ENCODE assay signal across 8 cellular contexts in genomic region chr6:138403801-138404665, GRCh38. TPM values are rescaled to one million over a fixed set of nuclear protein-coding genes. Genes with fewer than 3 reads are reported as not detected.
A peak's percentile ranks its signal among the peaks of the same experiment; 100 is the strongest.
DNase-seq lines count a peak whose midpoint lies in the region; ATAC-seq and TF ChIP-seq lines count a peak whose summit lies in the region.

Gene HEBP2 (plus strand): TSS chr6:138404223. CDS start chr6:138404496, 273 bp downstream.

- peak within 1 kb of the TSS; percentile 72 for H3K4me3 ChIP-seq in GM12865 (ENCODE audit: low read depth, low read length)
- H3K4me3 ChIP-seq in SU-DHL-6 (ENCODE audit: insufficient read depth, low read length, poor library complexity, severe bottlenecking): peak within 1 kb of the TSS; percentile 68
- H3K4me3 ChIP-seq in parathyroid adenoma (ENCODE audit: low read depth, low read length): peak within 1 kb of the TSS; percentile 60
- peak within 1 kb of the TSS; percentile 70 to 92 (median 89) for H3K4me3 ChIP-seq in tibial nerve

- no peaks in the 10 kb centered on the region for H3K9me2 ChIP-seq in SU-DHL-6 (replicated peaks; ENCODE audit: insufficient read depth, low read length)

- POLR2A ChIA-PET in activated naive CD8-positive, alpha-beta T cell treated with anti-CD3 and anti-CD28 coated beads, Interleukin-2, amount 10 ng/mL, durations not matched to agents 7 days and 5 days (lab: Charles Lee): interaction anchor here (0.6 to 2.7 kb wide), 5 partner anchors 9 to 52 kb away, joined by 3 to 11 read pairs (median 3); no protein-coding TSS in a partner anchor

- H3K4me1 Mint-ChIP-seq in activated naive CD8-positive, alpha-beta T cell treated with anti-CD3 and anti-CD28 coated beads, Interleukin-2, amount 10 ng/mL, durations not matched to agents 7 days and 5 days: peaks cover 16% of the 10 kb centered on the region

- H3K4me1 ChIP-seq in parathyroid adenoma (peaks cover 6% of the 10 kb centered on the region), tibial nerve (peaks cover 0 to 12% (median 3%) of the 10 kb centered on the region in 4 donors)

- H3K9me3 ChIP-seq in SU-DHL-6 (ENCODE audit: insufficient read depth, low read length): no peaks in the 10 kb centered on the region
- no peaks in the 10 kb centered on the region for H3K9me3 ChIP-seq in parathyroid adenoma (ENCODE audit: control insufficient read depth, low read length)
- no peaks in the 10 kb centered on the region for H3K9me3 ChIP-seq in tibial nerve

- H3K36me3 ChIP-seq in SU-DHL-6 (ENCODE audit: low read length): no peaks in the 10 kb centered on the region; the same call in 1 of the 2 replicates
- H3K36me3 ChIP-seq in parathyroid adenoma (ENCODE audit: control insufficient read depth, insufficient read depth, low read length): no peaks in the 10 kb centered on the region
- peaks cover 0 to 32% (median 16%) of the 10 kb centered on the region in 3 donors for H3K36me3 ChIP-seq in tibial nerve

- peak; percentile 95 for DNase-seq in GM12865 (ENCODE audit: low read depth)
- DNase-seq in NCI-H128 (lab: John Stamatoyannopoulos, UW; ENCODE audit: unreplicated experiment): peak; percentile 79
- DNase-seq in activated naive CD8-positive, alpha-beta T cell treated with anti-CD3 and anti-CD28 coated beads, Interleukin-2, amount 10 ng/mL, durations not matched to agents 7 days and 5 days: peak; percentile 90
- peak; percentile 96 for DNase-seq in Right ventricle myocardium superior
- DNase-seq in tibial nerve (ENCODE audit: low spot score in 2 of 2): peak; percentile 88 to 91

- H3K9me3 Mint-ChIP-seq in activated naive CD8-positive, alpha-beta T cell treated with anti-CD3 and anti-CD28 coated beads, Interleukin-2, amount 10 ng/mL, durations not matched to agents 7 days and 5 days: no peaks in the 10 kb centered on the region

- H3F3A ChIP-seq in SU-DHL-6 (ENCODE audit: insufficient read depth): peaks cover 9% of the 10 kb centered on the region; the same call in 1 of the 2 replicates

- H4K20me1 ChIP-seq in SU-DHL-6 (ENCODE audit: low read depth, low read length): no peaks in the 10 kb centered on the region

- H3K79me2 ChIP-seq in SU-DHL-6 (ENCODE audit: insufficient read depth, low read length): no peaks in the 10 kb centered on the region
- no peaks in the 10 kb centered on the region for H3K79me2 ChIP-seq in parathyroid adenoma

- H3K27me3 Mint-ChIP-seq in activated naive CD8-positive, alpha-beta T cell treated with anti-CD3 and anti-CD28 coated beads, Interleukin-2, amount 10 ng/mL, durations not matched to agents 7 days and 5 days: peaks cover 3% of the 10 kb centered on the region

- H2AFZ ChIP-seq in SU-DHL-6 (ENCODE audit: low read depth, low read length, severe bottlenecking) (peak within 1 kb of the TSS; percentile 80), parathyroid adenoma (peak within 1 kb of the TSS; percentile 89)

- peak within 1 kb of the TSS; percentile 89 for H3K4me3 Mint-ChIP-seq in activated naive CD8-positive, alpha-beta T cell treated with anti-CD3 and anti-CD28 coated beads, Interleukin-2, amount 10 ng/mL, durations not matched to agents 7 days and 5 days

- ATAC-seq in HG02678 (IDR thresholded peaks at IDR 0.05; ENCODE audit: unreplicated experiment) (peak; percentile 93), Right ventricle myocardium superior (ENCODE audit: poor library complexity) (peak; percentile 96)
- ATAC-seq in activated naive CD8-positive, alpha-beta T cell treated with anti-CD3 and anti-CD28 coated beads, Interleukin-2, amount 10 ng/mL, durations not matched to agents 7 days and 5 days (ENCODE audit: low read depth): peak; percentile 91

- peak; percentile 42 for TF ChIP-seq CTCF in GM12865 (IDR thresholded peaks at IDR 0.05; ENCODE audit: insufficient read depth, low read depth, low read length, missing control alignments)
- peak; percentile 33 for TF ChIP-seq CTCF in SU-DHL-6 (IDR thresholded peaks at IDR 0.05; ENCODE audit: insufficient read depth, low read length, poor library complexity, severe bottlenecking)
- TF ChIP-seq CTCF in parathyroid adenoma (IDR thresholded peaks at IDR 0.05): peak; percentile 68
- TF ChIP-seq CTCF in tibial nerve (IDR thresholded peaks at IDR 0.05): peak; percentile 53 to 86 (median 77)

- H3K27ac Mint-ChIP-seq in activated naive CD8-positive, alpha-beta T cell treated with anti-CD3 and anti-CD28 coated beads, Interleukin-2, amount 10 ng/mL, durations not matched to agents 7 days and 5 days: peak within 1 kb of the TSS; percentile 84

- peak within 1 kb of the TSS; percentile 62 for H3K9ac ChIP-seq in SU-DHL-6 (ENCODE audit: low read length)
- H3K9ac ChIP-seq in parathyroid adenoma: peak within 1 kb of the TSS; percentile 64

- 1% methylated on average over 56 to 89 of the region's 92 CpGs for WGBS in tibial nerve, 2 donors

- H3K4me2 ChIP-seq in SU-DHL-6 (ENCODE audit: low read depth, low read length, poor library complexity, severe bottlenecking) (peak within 1 kb of the TSS; percentile 83), parathyroid adenoma (ENCODE audit: low read length) (peak within 1 kb of the TSS; percentile 63)

- peaks cover 18% of the 10 kb centered on the region for H3K36me3 Mint-ChIP-seq in activated naive CD8-positive, alpha-beta T cell treated with anti-CD3 and anti-CD28 coated beads, Interleukin-2, amount 10 ng/mL, durations not matched to agents 7 days and 5 days

- peak in 1 of 2 donors; percentile 82 for TF ChIP-seq EP300 in tibial nerve (IDR thresholded peaks at IDR 0.05)

- intact Hi-C loops in Right ventricle myocardium superior (cut with DNase I): loop anchor here (10.0 kb wide), 2 partner anchors 109 to 289 kb away; no protein-coding TSS in a partner anchor

- H3K27ac ChIP-seq in SU-DHL-6 (ENCODE audit: low read depth, low read length): peak within 1 kb of the TSS; percentile 15
- peak within 1 kb of the TSS; percentile 88 for H3K27ac ChIP-seq in parathyroid adenoma
- H3K27ac ChIP-seq in tibial nerve: peak within 1 kb of the TSS; percentile 95 to 98 (median 96)

- H3K27me3 ChIP-seq in SU-DHL-6 (ENCODE audit: low read length) (no peaks in the 10 kb centered on the region), parathyroid adenoma (ENCODE audit: control insufficient read depth, insufficient read depth, low read length) (no peaks in the 10 kb centered on the region), tibial nerve (no peaks in the 10 kb centered on the region)

- peak; percentile 74 to 83 for TF ChIP-seq POLR2A in tibial nerve (IDR thresholded peaks at IDR 0.05)

RNA-seq across cellular contexts. Expression of gene HEBP2, which starts in this region (rescaled TPM):
- 10 to 100 TPM; 42.1 to 44.2 TPM for total RNA-seq in activated naive CD8-positive, alpha-beta T cell treated with anti-CD3 and anti-CD28 coated beads, Interleukin-2, amount 10 ng/mL, durations not matched to agents 7 days and 5 days
- total RNA-seq in Right ventricle myocardium superior (87.4 TPM), tibial nerve (100 to 1,000 TPM; 120 to 243 (median 185) TPM)

Comparison
In these comparisons a context has a peak if more than half of its experiments do, and no peak if none do; other contexts are left out.
1. Peak in every context shown above with its lines: DNase-seq, ATAC-seq, H3K4me3 ChIP-seq and H3K27ac ChIP-seq.
2. H3K27ac ChIP-seq: peak in every context shown above with its lines; median percentile 96 in tibial nerve; 88 in parathyroid adenoma; 15 in SU-DHL-6.